ENCODE assay signal across 9 cellular contexts in the genomic region with DNA sequence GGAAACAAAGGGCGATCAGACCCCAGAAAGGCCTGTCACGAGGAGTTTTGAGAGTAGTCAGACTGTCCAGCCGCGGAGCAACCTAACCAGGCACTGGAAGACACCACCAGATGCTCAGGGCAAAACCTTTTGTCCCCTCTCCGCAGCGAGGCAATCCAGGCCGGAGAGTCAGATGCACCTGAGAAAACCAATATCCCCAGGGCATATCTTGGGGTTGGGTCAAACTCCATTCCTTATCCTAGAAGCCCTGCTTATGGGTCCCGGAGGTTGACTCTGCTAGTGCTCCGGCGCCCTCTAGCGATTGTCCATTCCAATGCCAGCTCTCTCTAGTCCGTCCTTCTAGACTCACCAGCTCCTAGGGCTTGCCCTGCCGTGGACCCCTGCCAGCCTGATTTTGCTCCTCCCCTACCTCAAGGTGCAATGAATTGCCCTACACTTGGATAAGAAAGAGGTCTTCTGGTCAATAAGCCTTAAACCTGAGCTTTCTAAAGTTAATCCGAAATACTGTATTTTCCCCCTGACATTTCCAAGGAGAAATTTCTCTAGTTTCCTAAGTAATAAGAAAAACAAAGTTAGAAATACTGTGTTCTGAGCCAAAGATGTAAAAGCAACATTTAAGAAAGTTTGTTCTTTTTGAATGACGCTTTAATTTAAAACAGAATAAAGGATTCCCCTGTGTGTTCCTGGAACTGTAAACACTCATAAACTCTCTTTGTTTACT. TPM values are rescaled to one million over a fixed set of nuclear protein-coding genes. Genes with fewer than 3 reads are reported as not detected.
A peak's percentile ranks its signal among the peaks of the same experiment; 100 is the strongest.
DNase-seq lines count a peak whose midpoint lies in the region; ATAC-seq lines count a peak whose summit lies in the region.
"Had no signal": no experiment of that assay in that cellular context is flagged by ENCODE, and none has a peak within 500 bp of the region (broad histone marks: within the 10 kb centered on the region; RNA-seq: fewer than 3 reads in every experiment).

No MANE protein-coding gene starts in this region.

- H3K4me3 ChIP-seq in HAP-1 (no peak overlapping the region), SJCRH30 (no peak overlapping the region)

- H3K27me3 Mint-ChIP-seq in activated naive CD8-positive, alpha-beta T cell treated with anti-CD3 and anti-CD28 coated beads for 36 hours: peaks cover 69% of the 10 kb centered on the region

- H3K4me1 ChIP-seq in HAP-1 (peaks cover 1% of the 10 kb centered on the region; the same call in 1 of the 2 replicates), SJCRH30 (no peaks in the 10 kb centered on the region)

- no peaks in the 10 kb centered on the region for H3K36me3 ChIP-seq in HAP-1 (replicated peaks)
- no peaks in the 10 kb centered on the region for H3K36me3 ChIP-seq in SJCRH30

- no peak overlapping the region for H3K27ac Mint-ChIP-seq in activated naive CD8-positive, alpha-beta T cell treated with anti-CD3 and anti-CD28 coated beads for 36 hours

- H3K4me3 Mint-ChIP-seq in activated naive CD8-positive, alpha-beta T cell treated with anti-CD3 and anti-CD28 coated beads for 36 hours: no peak overlapping the region
- H3K4me3 Mint-ChIP-seq: central memory CD8-positive, alpha-beta T cell had no signal

- H3K4me1 Mint-ChIP-seq in activated naive CD8-positive, alpha-beta T cell treated with anti-CD3 and anti-CD28 coated beads for 36 hours: peaks cover 3% of the 10 kb centered on the region

- H3K36me3 Mint-ChIP-seq in activated naive CD8-positive, alpha-beta T cell treated with anti-CD3 and anti-CD28 coated beads for 36 hours: no peaks in the 10 kb centered on the region

- DNase-seq in ELR (ENCODE audit: low read depth) (peak; percentile 84), HAP-1 (ENCODE audit: low spot score in 2 of 2) (peak; percentile 76 to 93), NAMALWA (ENCODE audit: low spot score) (peak; percentile 78), SJCRH30 (peak; percentile 77 to 89), Right ventricle myocardium superior (peak; percentile 86), posterior vena cava (ENCODE audit: low spot score) (peak; percentile 92)
- peak; percentile 53 for DNase-seq in activated naive CD8-positive, alpha-beta T cell treated with anti-CD3 and anti-CD28 coated beads for 36 hours

- H3K9me3 ChIP-seq in HAP-1 (no peaks in the 10 kb centered on the region), SJCRH30 (replicated peaks) (no peaks in the 10 kb centered on the region; the same call in 1 of the 2 replicates)

- in situ Hi-C loops in HAP-1 (cut with MboI; ENCODE audit: low sequenced_read_pairs): no loop called here

- intact Hi-C loops in Right ventricle myocardium superior (cut with DNase I): loop anchor here (2.0 kb wide), 1 partner anchor 235 kb away; no protein-coding TSS in a partner anchor
- intact Hi-C loops in posterior vena cava (cut with DNase I): no loop called here

- no peak overlapping the region for H3K27ac ChIP-seq in SJCRH30

- H3K27me3 ChIP-seq in HAP-1 (ENCODE audit: low read depth): peaks cover 41% of the 10 kb centered on the region
- H3K27me3 ChIP-seq in SJCRH30: 0 out of 2 replicates have a peak, but pooled peaks cover 2% of the 10 kb centered on the region

- no peaks in the 10 kb centered on the region for H3K9me3 Mint-ChIP-seq in activated naive CD8-positive, alpha-beta T cell treated with anti-CD3 and anti-CD28 coated beads for 36 hours
- H3K9me3 Mint-ChIP-seq: central memory CD8-positive, alpha-beta T cell had no signal

- ATAC-seq in Right ventricle myocardium superior (ENCODE audit: poor library complexity) (peak; percentile 95), GM19452 (IDR thresholded peaks at IDR 0.05; ENCODE audit: unreplicated experiment) (no peak)

RNA-seq across cellular contexts. Expression of a gene that starts 5.5 kb away (rescaled TPM):
- total RNA-seq in SJCRH30 (2014; rRNA removed; shearing (Covaris generic)): 0.04 and 0.10 TPM in 2 replicates
- total RNA-seq in activated naive CD8-positive, alpha-beta T cell treated with anti-CD3 and anti-CD28 coated beads for 36 hours: not detected
- total RNA-seq in Right ventricle myocardium superior (52.3 TPM), posterior vena cava (not detected)

Comparison
In these comparisons a context has a peak if more than half of its experiments do, and no peak if none do; other contexts are left out.
1. RNA of a gene that starts 5.5 kb away (total RNA-seq): 52.3 TPM in Right ventricle myocardium superior (single experiment); not detected in posterior vena cava, 0.04 to 0.10 TPM in SJCRH30 and not detected in activated naive CD8-positive, alpha-beta T cell treated with anti-CD3 and anti-CD28 coated beads for 36 hours; every median in the first group is over 10 times any median in the second.
2. Peak in every context shown above with its lines, with median percentiles within 50 percentile points of each other: DNase-seq.